Comparison of ENCODE assay signal across 9 cellular contexts in genomic region chr10:104321716-104322415, GRCh38. TPM values are rescaled to one million over a fixed set of nuclear protein-coding genes. Genes with fewer than 3 reads are reported as not detected.
DNase-seq lines count a peak whose midpoint lies in the region; ATAC-seq and TF ChIP-seq lines count a peak whose summit lies in the region.
"Had no signal": no experiment of that assay in that cellular context is flagged by ENCODE, and none has a peak within 500 bp of the region (broad histone marks: within the 10 kb centered on the region; RNA-seq: fewer than 3 reads in every experiment).

No MANE protein-coding gene starts in this region.

- H3K4me3 ChIP-seq in gastroesophageal sphincter (no peak overlapping the region), hepatocyte (no peak overlapping the region)

- ATAC-seq in gastroesophageal sphincter (no peak), HG03045 (IDR thresholded peaks at IDR 0.05; ENCODE audit: unreplicated experiment) (no peak), GM21576 (IDR thresholded peaks at IDR 0.05; ENCODE audit: unreplicated experiment) (no peak)
- no peak for ATAC-seq in stimulated activated naive B cell treated with anti-CD40 and anti-IgM and Interleukin-4, amounts not matched to agents 10 μg/mL and 1 μg/mL and 100 μg/mL, for 72 hours (replicated peaks)

- no peak overlapping the region for H2AFZ ChIP-seq in hepatocyte

- peak overlapping the region; percentile 88 for H3K27ac Mint-ChIP-seq in activated CD4-positive, alpha-beta T cell treated with anti-CD3 and anti-CD28 coated beads, Interleukin-2, amount 10 ng/mL, durations not matched to agents 7 days and 5 days
- H3K27ac Mint-ChIP-seq in stimulated activated naive B cell treated with anti-CD40 and anti-IgM and Interleukin-4, amounts not matched to agents 10 μg/mL and 1 μg/mL and 100 μg/mL, for 72 hours: peak overlapping the region; percentile 14

- H3K27ac ChIP-seq in gastroesophageal sphincter: peak overlapping the region in 3 of 4 donors; percentile 83 to 100 (median 98)
- no peak overlapping the region for H3K27ac ChIP-seq in hepatocyte

- H3K27me3 Mint-ChIP-seq in activated CD4-positive, alpha-beta T cell treated with anti-CD3 and anti-CD28 coated beads, Interleukin-2, amount 10 ng/mL, durations not matched to agents 7 days and 5 days: no peaks in the 10 kb centered on the region
- no peaks in the 10 kb centered on the region for H3K27me3 Mint-ChIP-seq in stimulated activated naive B cell treated with anti-CD40 and anti-IgM and Interleukin-4, amounts not matched to agents 10 μg/mL and 1 μg/mL and 100 μg/mL, for 72 hours

- H3K36me3 ChIP-seq in gastroesophageal sphincter: no peaks in the 10 kb centered on the region
- no peaks in the 10 kb centered on the region for H3K36me3 ChIP-seq in hepatocyte (replicated peaks; ENCODE audit: insufficient read depth, low read depth)

- peaks cover 92% of the 10 kb centered on the region for H3K4me1 Mint-ChIP-seq in activated CD4-positive, alpha-beta T cell treated with anti-CD3 and anti-CD28 coated beads, Interleukin-2, amount 10 ng/mL, durations not matched to agents 7 days and 5 days
- H3K4me1 Mint-ChIP-seq in stimulated activated naive B cell treated with anti-CD40 and anti-IgM and Interleukin-4, amounts not matched to agents 10 μg/mL and 1 μg/mL and 100 μg/mL, for 72 hours: peaks cover 84 to 98% of the 10 kb centered on the region in 2 donors

- no peaks in the 10 kb centered on the region for H3K9me3 Mint-ChIP-seq in activated CD4-positive, alpha-beta T cell treated with anti-CD3 and anti-CD28 coated beads, Interleukin-2, amount 10 ng/mL, durations not matched to agents 7 days and 5 days
- H3K9me3 Mint-ChIP-seq in stimulated activated naive B cell treated with anti-CD40 and anti-IgM and Interleukin-4, amounts not matched to agents 10 μg/mL and 1 μg/mL and 100 μg/mL, for 72 hours: no peaks in the 10 kb centered on the region

- H3K4me3 Mint-ChIP-seq in activated CD4-positive, alpha-beta T cell treated with anti-CD3 and anti-CD28 coated beads, Interleukin-2, amount 10 ng/mL, durations not matched to agents 7 days and 5 days: peak overlapping the region; percentile 71
- H3K4me3 Mint-ChIP-seq in stimulated activated naive B cell treated with anti-CD40 and anti-IgM and Interleukin-4, amounts not matched to agents 10 μg/mL and 1 μg/mL and 100 μg/mL, for 72 hours: no peak overlapping the region

- peaks cover 43% of the 10 kb centered on the region for H3K36me3 Mint-ChIP-seq in activated CD4-positive, alpha-beta T cell treated with anti-CD3 and anti-CD28 coated beads, Interleukin-2, amount 10 ng/mL, durations not matched to agents 7 days and 5 days (ENCODE audit: low read depth)
- peaks cover 20 to 37% of the 10 kb centered on the region in 2 donors for H3K36me3 Mint-ChIP-seq in stimulated activated naive B cell treated with anti-CD40 and anti-IgM and Interleukin-4, amounts not matched to agents 10 μg/mL and 1 μg/mL and 100 μg/mL, for 72 hours

- WGBS in gastroesophageal sphincter (ENCODE audit: low coverage in 1 of 2), 2 donors: 39 to 100% methylated on average over 1 to 6 of the region's 8 CpGs
- WGBS in hepatocyte (ENCODE audit: low lambda C conversion rate, missing lambda C conversion rate): 85% methylated on average over 8 of the region's 8 CpGs

- no peak for TF ChIP-seq POLR2A in gastroesophageal sphincter (IDR thresholded peaks at IDR 0.05)

- no peaks in the 10 kb centered on the region for H3K27me3 ChIP-seq in gastroesophageal sphincter
- no peaks in the 10 kb centered on the region for H3K27me3 ChIP-seq in hepatocyte

- POLR2A ChIA-PET in activated CD4-positive, alpha-beta T cell treated with anti-CD3 and anti-CD28 coated beads, Interleukin-2, amount 10 ng/mL, durations not matched to agents 7 days and 5 days (lab: Charles Lee): no interaction called here

- peaks cover 3% of the 10 kb centered on the region for H4K20me1 ChIP-seq in hepatocyte (ENCODE audit: insufficient read depth, poor library complexity, severe bottlenecking)

- no peaks in the 10 kb centered on the region for H3K9me2 ChIP-seq in hepatocyte (replicated peaks; ENCODE audit: insufficient read depth)

- TF ChIP-seq CTCF in gastroesophageal sphincter (IDR thresholded peaks at IDR 0.05) (no peak), hepatocyte (IDR thresholded peaks at IDR 0.05; ENCODE audit: poor library complexity) (no peak)

- H3K4me2 ChIP-seq in hepatocyte: no peak overlapping the region

- H3K4me1 ChIP-seq in gastroesophageal sphincter (peaks cover 14 to 100% (median 96%) of the 10 kb centered on the region in 3 donors), hepatocyte (ENCODE audit: insufficient read depth) (peaks cover 13% of the 10 kb centered on the region)

- no peak for DNase-seq in activated CD4-positive, alpha-beta T cell treated with anti-CD3 and anti-CD28 coated beads, Interleukin-2, amount 10 ng/mL, durations not matched to agents 7 days and 5 days
- DNase-seq in activated CD4-positive, alpha-beta T cell treated with anti-CD3 and anti-CD28 coated beads for 4 hours: no peak
- DNase-seq in T-helper 22 cell (ENCODE audit: low read depth): peak; percentile 14
- DNase-seq in stimulated activated naive B cell treated with anti-CD40 and anti-IgM and Interleukin-4, amounts not matched to agents 10 μg/mL and 1 μg/mL and 100 μg/mL, for 72 hours: no peak
- no peak for DNase-seq in hepatocyte (ENCODE audit: low spot score)
- DNase-seq: NCI-H1092 treated with DMSO at 0.1 percent for 48 hours had no signal

- no peak for TF ChIP-seq EP300 in gastroesophageal sphincter (IDR thresholded peaks at IDR 0.05)

- H3K79me2 ChIP-seq in hepatocyte: peaks cover 82% of the 10 kb centered on the region

- H3K9me3 ChIP-seq in gastroesophageal sphincter (no peaks in the 10 kb centered on the region), hepatocyte (ENCODE audit: low read depth) (no peaks in the 10 kb centered on the region)

- CTCF ChIA-PET in activated CD4-positive, alpha-beta T cell treated with anti-CD3 and anti-CD28 coated beads, Interleukin-2, amount 10 ng/mL, durations not matched to agents 7 days and 5 days (lab: Charles Lee): interaction anchor here (0.6 to 3.7 kb wide), 8 partner anchors 16 to 71 kb away, joined by 3 to 19 read pairs (median 3); partner anchors contain the start of genes CFAP58 and ITPRIP

RNA-seq across cellular contexts. Expression of gene ITPRIP, which starts 16.4 kb away (rescaled TPM):
- total RNA-seq in activated CD4-positive, alpha-beta T cell treated with anti-CD3 and anti-CD28 coated beads, Interleukin-2, amount 10 ng/mL, durations not matched to agents 7 days and 5 days: 10 to 100 TPM; 24.9 to 26.5 TPM
- total RNA-seq in gastroesophageal sphincter: 10 to 100 TPM; 18.1 to 31.5 (median 22.8) TPM
- total RNA-seq in hepatocyte: 4.9 and 5.9 TPM in 2 replicates
- 7.9 and 9.0 TPM in 2 replicates for polyA plus RNA-seq in hepatocyte

RNA-seq across cellular contexts. Expression of gene CFAP58, which starts 31.8 kb away (rescaled TPM):
- total RNA-seq in activated CD4-positive, alpha-beta T cell treated with anti-CD3 and anti-CD28 coated beads, Interleukin-2, amount 10 ng/mL, durations not matched to agents 7 days and 5 days: under 1 TPM; 0.22 to 0.27 TPM
- 1 to 10 TPM in 3 of 4 donors, under 1 TPM in 1; 0.27 to 1.6 (median 1.3) TPM for total RNA-seq in gastroesophageal sphincter
- total RNA-seq in hepatocyte: 0.17 and 0.20 TPM in 2 replicates
- polyA plus RNA-seq in hepatocyte: not detected in 2 replicates

RNA-seq across cellular contexts. Expression of gene GSTO2, which starts 52.9 kb away (rescaled TPM):
- total RNA-seq in activated CD4-positive, alpha-beta T cell treated with anti-CD3 and anti-CD28 coated beads, Interleukin-2, amount 10 ng/mL, durations not matched to agents 7 days and 5 days: 1 to 10 TPM in 1 of 2 experiments, under 1 TPM in 1; 0.81 to 1.3 TPM
- total RNA-seq in gastroesophageal sphincter (1 to 10 TPM in 1 of 4 donors, under 1 TPM in 3; 0.15 to 1.3 (median 0.21) TPM), hepatocyte (2.5 and 2.7 TPM in 2 replicates)
- polyA plus RNA-seq in hepatocyte: 0.37 and 1.4 TPM in 2 replicates
